ENCODE assay signal across 8 cellular contexts in the genomic region with DNA sequence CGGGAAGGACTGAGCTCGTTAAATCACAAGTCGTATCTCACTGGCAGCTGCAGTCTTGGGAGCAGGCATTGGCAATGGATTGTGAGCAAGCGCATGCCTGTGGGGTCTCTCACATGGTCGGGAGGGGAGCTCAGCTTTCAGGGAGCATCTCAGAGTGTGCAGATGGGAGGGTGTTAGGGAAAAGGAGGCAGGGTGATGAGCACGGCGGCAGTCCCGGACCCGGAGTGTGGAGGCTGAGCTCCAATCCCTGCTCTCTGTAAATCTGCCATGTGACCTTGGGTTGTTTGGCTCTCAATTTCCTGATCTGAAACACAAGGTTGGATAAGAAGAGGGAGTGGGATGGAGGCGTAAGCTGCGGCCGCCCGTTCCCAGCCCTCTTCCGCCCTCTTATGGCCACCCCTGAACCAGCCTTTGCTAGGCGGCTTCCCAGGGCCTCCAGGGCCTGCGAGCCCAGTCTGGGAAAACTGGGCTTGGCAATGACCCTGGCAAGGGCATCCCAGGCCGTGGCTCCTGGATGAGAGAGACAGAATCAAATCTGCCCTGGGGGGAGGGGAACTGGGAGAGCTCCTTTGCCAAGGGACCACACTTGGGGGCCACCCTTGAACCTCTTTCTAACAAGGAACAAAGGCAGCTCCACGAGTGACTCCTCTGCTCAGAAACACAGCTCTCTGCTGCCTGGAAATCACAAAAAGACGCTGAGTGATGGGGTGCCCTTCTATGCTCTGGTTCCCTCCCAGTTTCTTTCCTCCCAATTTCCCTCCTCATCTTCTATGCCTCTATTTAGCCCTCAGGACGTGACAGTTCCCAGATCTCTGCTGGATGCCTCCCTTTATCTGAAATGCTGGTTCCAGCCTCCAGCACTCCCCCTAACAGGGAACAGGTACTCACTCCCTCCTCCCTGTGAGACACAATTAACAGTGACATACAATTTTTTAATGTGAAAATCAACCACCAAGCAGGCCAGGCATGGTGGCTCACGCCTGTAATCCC. TPM values are rescaled to one million over a fixed set of nuclear protein-coding genes. Genes with fewer than 3 reads are reported as not detected.
A peak's percentile ranks its signal among the peaks of the same experiment; 100 is the strongest.
DNase-seq lines count a peak whose midpoint lies in the region; ATAC-seq, FAIRE-seq and TF ChIP-seq lines count a peak whose summit lies in the region.

No MANE protein-coding gene starts in this region.

- POLR2A ChIA-PET in HepG2 (lab: Yijun Ruan, JAX), result interaction anchor here (0.9 to 1.5 kb wide), 5 partner anchors 41 to 139 kb away, joined by 3 to 4 read pairs (median 3); no protein-coding TSS in a partner anchor

- BruUV-seq in HepG2 (replicated peaks; lab: Mats Ljungman, UMichigan), result no TSS peak

- H3K4me1 Mint-ChIP-seq in stimulated activated naive B cell treated with anti-CD40 and anti-IgM and Interleukin-4, amounts not matched to agents 10 μg/mL and 1 μg/mL and 100 μg/mL, for 72 hours, result peaks cover 10 to 13% of the 10 kb centered on the region in 2 donors

- peak; percentile 97 for ATAC-seq in HepG2
- ATAC-seq in stimulated activated naive B cell treated with anti-CD40 and anti-IgM and Interleukin-4, amounts not matched to agents 10 μg/mL and 1 μg/mL and 100 μg/mL, for 72 hours (replicated peaks), result peak; percentile 60

- peak overlapping the region; percentile 26 to 59 for H3K4me3 Mint-ChIP-seq in stimulated activated naive B cell treated with anti-CD40 and anti-IgM and Interleukin-4, amounts not matched to agents 10 μg/mL and 1 μg/mL and 100 μg/mL, for 72 hours

- DNase-seq in DMS53 (lab: John Stamatoyannopoulos, UW) (peak; percentile 89), RPMI7951 (ENCODE audit: low read depth) (peak; percentile 61), HepG2 (ENCODE audit: low spot score) (peak; percentile 46), NOMO-1 treated with dmso at 0.1 percent for 144 hours (lab: John Stamatoyannopoulos, UW; ENCODE audit: unreplicated experiment) (no peak)
- DNase-seq in stimulated activated naive B cell treated with anti-CD40 and anti-IgM and Interleukin-4, amounts not matched to agents 10 μg/mL and 1 μg/mL and 100 μg/mL, for 72 hours, result no peak
- no peak for DNase-seq in NK-92 treated with Interleukin-12 subunit alpha and Interleukin-12 subunit beta, amount 100 ng/mL, for 24 hours (lab: John Stamatoyannopoulos, UW)

- H3K9ac ChIP-seq in HUES6 (ENCODE audit: low read length) (peak overlapping the region; percentile 15), duodenal mucosa (ENCODE audit: low read depth in 1 of 2, low read length in 2 of 2) (no peak overlapping the region), HepG2 (ENCODE audit: insufficient read depth, low read depth, low read length) (no peak overlapping the region)

- H3K4me1 ChIP-seq in HUES6 (ENCODE audit: control insufficient read depth, insufficient read depth, low read length) (peaks cover 17% of the 10 kb centered on the region), duodenal mucosa (ENCODE audit: control insufficient read depth in 1 of 2, insufficient read depth in 2 of 2, low read length in 2 of 2) (no peaks in the 10 kb centered on the region), HepG2 (ENCODE audit: insufficient read depth, low read length) (peaks cover 13% of the 10 kb centered on the region)

- peak overlapping the region; percentile 25 for H3K4me2 ChIP-seq in HepG2 (ENCODE audit: low read depth, low read length)

- 14% methylated on average over 17 of the region's 21 CpGs for WGBS in HepG2 (ENCODE audit: low lambda C conversion rate)

- no peaks in the 10 kb centered on the region for H3K79me2 ChIP-seq in HepG2 (ENCODE audit: insufficient read depth, low read length)

- peaks cover 0 to 4% of the 10 kb centered on the region in 2 donors for H3K9me3 Mint-ChIP-seq in stimulated activated naive B cell treated with anti-CD40 and anti-IgM and Interleukin-4, amounts not matched to agents 10 μg/mL and 1 μg/mL and 100 μg/mL, for 72 hours

- H3K36me3 ChIP-seq in HUES6 (ENCODE audit: control insufficient read depth, insufficient read depth, low read length) (no peaks in the 10 kb centered on the region), duodenal mucosa (ENCODE audit: control insufficient read depth in 1 of 2, insufficient read depth in 2 of 2, low read length in 2 of 2) (no peaks in the 10 kb centered on the region), HepG2 (replicated peaks in 1 of 2; ENCODE audit: control insufficient read depth in 1 of 2, insufficient read depth in 2 of 2, low read length in 2 of 2) (no peaks in the 10 kb centered on the region)

- peak; percentile 93 for TF ChIP-seq RAD21 in HepG2 (CRISPR knock-in tag; IDR thresholded peaks at IDR 0.05)

- H3K27ac Mint-ChIP-seq in stimulated activated naive B cell treated with anti-CD40 and anti-IgM and Interleukin-4, amounts not matched to agents 10 μg/mL and 1 μg/mL and 100 μg/mL, for 72 hours, result peak overlapping the region; percentile 26

- no peak overlapping the region for H2AFZ ChIP-seq in HepG2 (ENCODE audit: low read length)

- FAIRE-seq in HepG2 (lab: Jason Lieb, UNC), result no peak

- no peaks in the 10 kb centered on the region for H4K20me1 ChIP-seq in HepG2 (ENCODE audit: insufficient read depth, low read length)

- peaks cover 34 to 46% of the 10 kb centered on the region in 2 donors for H3K27me3 Mint-ChIP-seq in stimulated activated naive B cell treated with anti-CD40 and anti-IgM and Interleukin-4, amounts not matched to agents 10 μg/mL and 1 μg/mL and 100 μg/mL, for 72 hours

- H3K4me3 ChIP-seq in HUES6 (ENCODE audit: low read depth, low read length), result peak overlapping the region; percentile 43
- H3K4me3 ChIP-seq in duodenal mucosa (ENCODE audit: low read depth in 1 of 2, low read length in 2 of 2), result peak overlapping the region; percentile 6 to 25
- H3K4me3 ChIP-seq in HepG2 (replicated peaks in 1 of 3; ENCODE audit: insufficient read depth in 1 of 3, low read depth in 2 of 3, low read length in 3 of 3), result no peak overlapping the region; a peak in 1 of 6 replicates

- no peak overlapping the region for H3K27ac ChIP-seq in HUES6 (ENCODE audit: low read depth, low read length)
- no peak overlapping the region for H3K27ac ChIP-seq in duodenal mucosa (ENCODE audit: low read depth, low read length)
- no peak overlapping the region for H3K27ac ChIP-seq in HepG2 (ENCODE audit: extremely low read length, insufficient read depth, low read length)

- TF ChIP-seq EP300 in HepG2 (IDR thresholded peaks at IDR 0.05; ENCODE audit: low read depth in 2 of 2, low read length in 2 of 2) (no peak), HepG2 (CRISPR knock-in tag; IDR thresholded peaks at IDR 0.05; ENCODE audit: borderline replicate concordance) (no peak)

- H3K36me3 Mint-ChIP-seq in stimulated activated naive B cell treated with anti-CD40 and anti-IgM and Interleukin-4, amounts not matched to agents 10 μg/mL and 1 μg/mL and 100 μg/mL, for 72 hours, result peaks cover 0 to 2% of the 10 kb centered on the region in 2 donors

- in situ Hi-C loops in HepG2 (cut with HindIII; ENCODE audit: extremely low pct_ligation_motif_present, low pct_unique_long_range_greater_than_20kb), result loop anchor here (5.0 to 25.0 kb wide), 4 partner anchors 42 to 397 kb away; partner anchors contain the start of gene LOXL4

- TF ChIP-seq POLR2A in HepG2 (IDR thresholded peaks at IDR 0.05; ENCODE audit: insufficient read depth in 1 of 2, low read depth in 2 of 2, low read length in 2 of 2), result no peak

- intact Hi-C loops in HepG2 (cut with micrococcal nuclease; ENCODE audit: unreplicated experiment), result loop anchor here (1.0 kb wide), 3 partner anchors 47 to 139 kb away; no protein-coding TSS in a partner anchor

- CTCF ChIA-PET in HepG2 (lab: Yijun Ruan, JAX; ENCODE audit: low intra/inter-chr PET ratio, low total read pairs), result interaction anchor here (1.3 to 3.6 kb wide), 4 partner anchors 47 to 141 kb away, joined by 4 to 35 read pairs (median 26); no protein-coding TSS in a partner anchor

- TF ChIP-seq CTCF in HepG2 (CRISPR knock-in tag; IDR thresholded peaks at IDR 0.05), result peak; percentile 96

- H3K27me3 ChIP-seq in HUES6 (ENCODE audit: control insufficient read depth, insufficient read depth, low read length) (no peaks in the 10 kb centered on the region), duodenal mucosa (ENCODE audit: control insufficient read depth in 1 of 2, insufficient read depth in 2 of 2, low read length in 2 of 2) (peaks cover 4 to 13% of the 10 kb centered on the region in 2 donors), HepG2 (ENCODE audit: control insufficient read depth in 1 of 2, insufficient read depth in 2 of 2, low read length in 2 of 2) (peaks cover 2 to 38% of the 10 kb centered on the region in 2 experiments; a peak in 4 of 5 replicates)

- H3K9me3 ChIP-seq in HUES6 (ENCODE audit: control insufficient read depth, insufficient read depth, low read depth, low read length) (no peaks in the 10 kb centered on the region), duodenal mucosa (ENCODE audit: control insufficient read depth in 1 of 2, low read length in 2 of 2) (no peaks in the 10 kb centered on the region), HepG2 (ENCODE audit: low read length) (no peaks in the 10 kb centered on the region)

TF ChIP-seq in HepG2, 621 proteins besides CTCF, POLR2A, EP300 and RAD21 (continues in another document):
- no peak for TF ChIP-seq ZNF256 (CRISPR knock-in tag; conservative IDR thresholded peaks at IDR 0.05)

RNA-seq across cellular contexts. Expression of gene LOXL4, which starts 41.7 kb away (rescaled TPM):
- under 0.01 and 0.10 TPM in 2 replicates for total RNA-seq in RPMI7951 (2014; rRNA removed; shearing (Covaris generic))
- 3.8 and 8.8 TPM in 2 replicates for total RNA-seq in HepG2 (2016; rRNA removed; fragmentation: Illumina TruSeq; extraction: Trizol)
- total RNA-seq in HepG2 (2016; cell fraction: cytosol; rRNA removed; fragmentation: Illumina TruSeq; extraction: Trizol; ENCODE audit: low read depth), result 0.91 and 0.97 TPM in 2 replicates
- 3.1 and 9.9 TPM in 2 replicates for total RNA-seq in HepG2 (2016; cell fraction: insoluble cytoplasmic fraction; rRNA removed; fragmentation: Illumina TruSeq; extraction: Trizol)
- total RNA-seq in HepG2 (2016; cell fraction: membrane; rRNA removed; fragmentation: Illumina TruSeq; extraction: Trizol), result 2.6 and 3.1 TPM in 2 replicates
- total RNA-seq in HepG2 (2016; cell fraction: nucleus; rRNA removed; fragmentation: Illumina TruSeq; extraction: Trizol), result 9.7 TPM in 2 replicates
- polyA plus RNA-seq in HepG2 (2011; rRNA removed), result 21.1 and 31.3 TPM in 2 replicates
- 19.8 and 25.9 TPM in 2 replicates for polyA plus RNA-seq in HepG2 (2011; cell fraction: cytosol; rRNA removed)
- 20.8 and 24.7 TPM in 2 replicates for polyA plus RNA-seq in HepG2 (2011; cell fraction: nucleus; rRNA removed)
- 12.1 and 16.1 TPM in 2 replicates for polyA plus RNA-seq in HepG2 (2012)
- polyA plus RNA-seq in HepG2 (2016; cell fraction: cytosol; fragmentation: Illumina TruSeq; extraction: Trizol; ENCODE audit: low read depth), result 0.87 and 1.0 TPM in 2 replicates
- polyA plus RNA-seq in HepG2 (2016; cell fraction: insoluble cytoplasmic fraction; fragmentation: Illumina TruSeq; extraction: Trizol; ENCODE audit: low read depth), result 3.1 and 3.6 TPM in 2 replicates
- 2.1 and 2.4 TPM in 2 replicates for polyA plus RNA-seq in HepG2 (2016; cell fraction: membrane; fragmentation: Illumina TruSeq; extraction: Trizol; ENCODE audit: low read depth)
- 12.3 and 13.7 TPM in 2 replicates for polyA plus RNA-seq in HepG2 (2016; cell fraction: nucleus; fragmentation: Illumina TruSeq; extraction: Trizol; ENCODE audit: insufficient read depth, low read depth)
- polyA minus RNA-seq in HepG2 (2011; rRNA and poly(A)+ RNA removed; ENCODE audit: low replicate concordance), result 33.3 TPM in 1 of 2 replicates, not detected in the other
- polyA minus RNA-seq in HepG2 (2011; cell fraction: cytosol; rRNA and poly(A)+ RNA removed), result 13.7 and 23.0 TPM in 2 replicates
- 7.2 and 9.9 TPM in 2 replicates for polyA minus RNA-seq in HepG2 (2011; cell fraction: nucleus; rRNA and poly(A)+ RNA removed)

Comparison
In these comparisons a context has a peak if more than half of its experiments do, and no peak if none do; other contexts are left out.
1. DNase-seq: peak in DMS53 (single experiment), RPMI7951 (single experiment) and HepG2 (single experiment); none in stimulated activated naive B cell treated with anti-CD40 and anti-IgM and Interleukin-4, amounts not matched to agents 10 μg/mL and 1 μg/mL and 100 μg/mL, for 72 hours (single experiment), NOMO-1 treated with dmso at 0.1 percent for 144 hours (single experiment) and NK-92 treated with Interleukin-12 subunit alpha and Interleukin-12 subunit beta, amount 100 ng/mL, for 24 hours (single experiment).
2. H3K4me3 ChIP-seq: peak in HUES6 (single experiment) and duodenal mucosa (2 of 2); none in HepG2 (0 of 3).